22 cellular contexts compared by ENCODE assay signal in the genomic region with DNA sequence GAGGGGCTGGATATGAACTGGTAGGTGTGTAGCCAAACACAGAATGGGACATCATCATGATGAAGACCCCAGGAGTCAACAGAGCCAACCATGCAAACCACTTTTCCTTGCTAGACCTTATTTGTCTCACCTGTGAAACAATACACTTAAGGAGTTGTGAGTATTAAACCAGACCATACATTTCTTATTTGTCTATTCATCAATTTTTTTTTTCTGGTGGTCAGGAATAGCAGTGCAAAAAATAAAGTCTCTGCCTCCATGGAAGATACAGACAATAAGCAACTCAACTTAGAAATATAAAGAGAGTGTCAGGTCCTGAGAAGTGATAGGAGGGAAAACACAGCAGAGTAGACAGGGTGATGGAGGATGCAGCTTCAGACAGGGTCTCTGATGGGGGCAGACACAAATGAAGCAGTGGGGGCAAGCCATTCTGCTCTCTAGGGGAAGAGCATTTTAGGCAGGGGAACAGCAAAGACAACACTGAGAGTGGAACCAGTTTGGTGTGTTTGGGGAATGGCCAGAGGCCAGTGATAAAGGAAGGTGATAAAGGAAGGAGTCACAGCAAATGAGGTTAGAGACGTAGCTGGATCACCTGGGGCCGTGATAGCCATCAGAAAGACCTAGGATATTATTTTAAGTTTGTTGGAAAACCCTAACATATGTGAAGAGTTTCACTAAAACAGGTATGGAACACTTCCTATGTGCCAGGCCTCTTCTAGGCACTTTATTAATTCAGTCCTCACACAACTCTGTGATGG.
DNase-seq lines count a peak whose midpoint lies in the region; ATAC-seq, FAIRE-seq and TF ChIP-seq lines count a peak whose summit lies in the region.
"Had no signal": no experiment of that assay in that cellular context is flagged by ENCODE, and none has a peak within 500 bp of the region (broad histone marks: within the 10 kb centered on the region; RNA-seq: fewer than 3 reads in every experiment).

No MANE protein-coding gene starts in this region.

- H2AK5ac ChIP-seq in neuronal stem cell (ENCODE audit: low read depth, low read length), result peak overlapping the region; percentile 41

- TF ChIP-seq CTCF in KMS-11 (conservative IDR thresholded peaks at IDR 0.05; ENCODE audit: low read depth, low read length), result no peak
- no peak for TF ChIP-seq CTCF in activated CD8-positive, alpha-beta T cell treated with anti-CD3 and anti-CD28 coated beads for 36 hours (IDR thresholded peaks at IDR 0.05)

- peaks cover 2% of the 10 kb centered on the region for H3K27me3 Mint-ChIP-seq in activated CD4-positive, alpha-beta T cell treated with anti-CD3 and anti-CD28 coated beads for 36 hours
- H3K27me3 Mint-ChIP-seq in T-helper 17 cell, result peaks cover 28% of the 10 kb centered on the region
- H3K27me3 Mint-ChIP-seq in activated CD8-positive, alpha-beta T cell treated with anti-CD3 and anti-CD28 coated beads for 36 hours, result no peaks in the 10 kb centered on the region
- H3K27me3 Mint-ChIP-seq: CD4-positive, alpha-beta T cell had no signal

- H3K9me3 ChIP-seq in T-helper 17 cell (ENCODE audit: control insufficient read depth, low read length, poor library complexity, severe bottlenecking) (no peaks in the 10 kb centered on the region), neuronal stem cell (replicated peaks in 1 of 2; ENCODE audit: control insufficient read depth in 2 of 2, insufficient read depth in 1 of 2, low read depth in 1 of 2, low read length in 2 of 2) (no peaks in the 10 kb centered on the region)
- H3K9me3 ChIP-seq: Caco-2, SJCRH30 had no signal

- H2BK12ac ChIP-seq in neuronal stem cell (ENCODE audit: low read length), result no peak overlapping the region

- no peak overlapping the region for H3K14ac ChIP-seq in neuronal stem cell (ENCODE audit: low read length)

- FAIRE-seq in frontal cortex (lab: Jason Lieb, UNC), result no peak
- FAIRE-seq: GM12878, HTR-8/SVneo had no signal

- CTCF ChIA-PET in activated CD4-positive, alpha-beta T cell treated with anti-CD3 and anti-CD28 coated beads for 36 hours (lab: Charles Lee), result interaction anchor here (1.0 kb wide), 1 partner anchor 8 kb away, joined by 3 read pairs; no protein-coding TSS in a partner anchor
- CTCF ChIA-PET in activated CD8-positive, alpha-beta T cell treated with anti-CD3 and anti-CD28 coated beads for 36 hours (lab: Charles Lee), result no interaction called here

- H3K4me1 ChIP-seq in KMS-11 (ENCODE audit: low read depth, poor library complexity, severe bottlenecking) (peaks cover 95% of the 10 kb centered on the region), neuronal stem cell (ENCODE audit: control insufficient read depth in 2 of 2, insufficient read depth in 1 of 2, low read depth in 1 of 2, low read length in 2 of 2) (peaks cover 8 to 9% of the 10 kb centered on the region in 2 donors)
- H3K4me1 ChIP-seq: SJCRH30 had no signal

- no peak overlapping the region for H2BK120ac ChIP-seq in neuronal stem cell (ENCODE audit: low read depth, low read length)

- intact Hi-C loops in activated CD4-positive, alpha-beta T cell treated with anti-CD3 and anti-CD28 coated beads for 36 hours (cut with DNase I, micrococcal nuclease), result no loop called here
- intact Hi-C loops in activated CD8-positive, alpha-beta T cell treated with anti-CD3 and anti-CD28 coated beads for 36 hours (cut with micrococcal nuclease), result no loop called here

- no peak overlapping the region for H3K4ac ChIP-seq in neuronal stem cell (ENCODE audit: low read length)

- no peak overlapping the region for H3K23ac ChIP-seq in neuronal stem cell (ENCODE audit: low read depth, low read length, poor library complexity)

- no peak overlapping the region for H2BK5ac ChIP-seq in neuronal stem cell (ENCODE audit: low read length)

- no peak overlapping the region for H2AFZ ChIP-seq in KMS-11 (ENCODE audit: low read depth)
- peak overlapping the region; percentile 3 for H2AFZ ChIP-seq in neuronal stem cell (ENCODE audit: low read length)

- no CpG with 5 or more reads among the region's 2 CpGs for WGBS in neuronal stem cell (ENCODE audit: extremely low coverage in 2 of 2, insufficient read length in 2 of 2, insufficient replicate concordance in 1 of 2), 2 donors

- no peak overlapping the region for H3K4me3 ChIP-seq in KMS-11 (IDR thresholded peaks at IDR 0.05; ENCODE audit: insufficient read depth, low read depth, low read length)
- no peak overlapping the region for H3K4me3 ChIP-seq in neuronal stem cell (ENCODE audit: low read length in 2 of 2)
- H3K4me3 ChIP-seq: GM12878, GM23338, SJCRH30 had no signal

- H4K8ac ChIP-seq in neuronal stem cell (ENCODE audit: low read depth, low read length), result no peak overlapping the region

- no peak for DNase-seq in activated CD4-positive, alpha-beta T cell treated with anti-CD3 and anti-CD28 coated beads for 36 hours
- DNase-seq in activated CD4-positive, alpha-beta T cell treated with anti-CD3 and anti-CD28 coated beads, Interleukin-2, amount 50 U/mL, for 48 hours, result no peak
- no peak for DNase-seq in T-helper 17 cell
- no peak for DNase-seq in neuronal stem cell (ENCODE audit: low spot score)
- no peak for DNase-seq in frontal cortex (ENCODE audit: low spot score in 2 of 2)
- DNase-seq in activated CD8-positive, alpha-beta T cell treated with anti-CD3 and anti-CD28 coated beads for 36 hours, result no peak
- DNase-seq: 8988T, Caco-2, HCEC 1CT, NCI-H1417 treated with DMSO at 0.1 percent for 48 hours, NCI-H187 treated with DMSO at 0.1 percent for 48 hours, NCI-H226, NCI-H524 treated with DMSO at 0.1 percent for 48 hours had no signal

- H3K27ac ChIP-seq in KMS-11, result peak overlapping the region; percentile 13; the same call in 1 of the 2 replicates
- no peak overlapping the region for H3K27ac ChIP-seq in neuronal stem cell (replicated peaks; ENCODE audit: low read length)
- H3K27ac ChIP-seq: SJCRH30 had no signal

- no peak overlapping the region for H2BK15ac ChIP-seq in neuronal stem cell (ENCODE audit: low read length)

- H3K79me1 ChIP-seq in neuronal stem cell (ENCODE audit: low read depth, low read length), result no peaks in the 10 kb centered on the region

- no peaks in the 10 kb centered on the region for H3K27me3 ChIP-seq in KMS-11 (ENCODE audit: insufficient read depth, low read depth)
- H3K27me3 ChIP-seq in neuronal stem cell (ENCODE audit: control insufficient read depth in 3 of 3, insufficient read depth in 3 of 3, low read depth in 1 of 3, low read length in 3 of 3), result no peaks in the 10 kb centered on the region
- H3K27me3 ChIP-seq: SJCRH30 had no signal

- H4K91ac ChIP-seq in neuronal stem cell (ENCODE audit: low read depth, low read length, poor library complexity), result no peak overlapping the region

- no peak for ATAC-seq in activated CD4-positive, alpha-beta T cell treated with anti-CD3 and anti-CD28 coated beads for 36 hours
- no peak for ATAC-seq in T-helper 17 cell
- ATAC-seq in activated CD8-positive, alpha-beta T cell treated with anti-CD3 and anti-CD28 coated beads for 36 hours, result no peak
- no peak for ATAC-seq in GM18867 (IDR thresholded peaks at IDR 0.05; ENCODE audit: unreplicated experiment)
- ATAC-seq: GM12878, GM23338, Panc1 had no signal

- H3K4me3 Mint-ChIP-seq in activated CD4-positive, alpha-beta T cell treated with anti-CD3 and anti-CD28 coated beads for 36 hours, result no peak overlapping the region
- no peak overlapping the region for H3K4me3 Mint-ChIP-seq in T-helper 17 cell
- H3K4me3 Mint-ChIP-seq in activated CD8-positive, alpha-beta T cell treated with anti-CD3 and anti-CD28 coated beads for 36 hours, result no peak overlapping the region
- H3K4me3 Mint-ChIP-seq: B cell; CD4-positive, alpha-beta T cell; GM23338 had no signal

- peak overlapping the region; percentile 59 for H3K4me2 ChIP-seq in KMS-11
- no peak overlapping the region for H3K4me2 ChIP-seq in neuronal stem cell (ENCODE audit: insufficient read depth, low read length, poor library complexity, severe bottlenecking)
- H3K4me2 ChIP-seq: GM23338 had no signal

- H4K20me1 ChIP-seq in KMS-11 (ENCODE audit: insufficient read depth), result no peaks in the 10 kb centered on the region

- peaks cover 3% of the 10 kb centered on the region for H3K9me3 Mint-ChIP-seq in activated CD4-positive, alpha-beta T cell treated with anti-CD3 and anti-CD28 coated beads for 36 hours (ENCODE audit: low read depth)
- peaks cover 2% of the 10 kb centered on the region for H3K9me3 Mint-ChIP-seq in activated CD8-positive, alpha-beta T cell treated with anti-CD3 and anti-CD28 coated beads for 36 hours
- H3K9me3 Mint-ChIP-seq: CD4-positive, alpha-beta T cell; GM23338 had no signal

- peaks cover 2% of the 10 kb centered on the region for H3K36me3 Mint-ChIP-seq in activated CD4-positive, alpha-beta T cell treated with anti-CD3 and anti-CD28 coated beads for 36 hours (ENCODE audit: low read depth)
- peaks cover 2% of the 10 kb centered on the region for H3K36me3 Mint-ChIP-seq in T-helper 17 cell (ENCODE audit: low read depth)
- peaks cover 1% of the 10 kb centered on the region for H3K36me3 Mint-ChIP-seq in activated CD8-positive, alpha-beta T cell treated with anti-CD3 and anti-CD28 coated beads for 36 hours (ENCODE audit: low read depth)

- H3K79me2 ChIP-seq in KMS-11 (ENCODE audit: insufficient read depth, low read depth), result no peaks in the 10 kb centered on the region

- no peak overlapping the region for H3K9ac ChIP-seq in KMS-11
- H3K9ac ChIP-seq in neuronal stem cell (ENCODE audit: low read depth, low read length, poor library complexity), result peak overlapping the region; percentile 25

- H3K27ac Mint-ChIP-seq in activated CD4-positive, alpha-beta T cell treated with anti-CD3 and anti-CD28 coated beads for 36 hours, result peak overlapping the region; percentile 33
- peak overlapping the region; percentile 46 for H3K27ac Mint-ChIP-seq in T-helper 17 cell
- no peak overlapping the region for H3K27ac Mint-ChIP-seq in activated CD8-positive, alpha-beta T cell treated with anti-CD3 and anti-CD28 coated beads for 36 hours
- H3K27ac Mint-ChIP-seq: B cell; CD4-positive, alpha-beta T cell; GM23338 had no signal

- H3K4me1 Mint-ChIP-seq in activated CD4-positive, alpha-beta T cell treated with anti-CD3 and anti-CD28 coated beads for 36 hours, result peaks cover 17% of the 10 kb centered on the region
- H3K4me1 Mint-ChIP-seq in T-helper 17 cell, result peaks cover 7% of the 10 kb centered on the region
- H3K4me1 Mint-ChIP-seq in activated CD8-positive, alpha-beta T cell treated with anti-CD3 and anti-CD28 coated beads for 36 hours (ENCODE audit: low read depth), result peaks cover 16% of the 10 kb centered on the region
- H3K4me1 Mint-ChIP-seq: B cell had no signal

- H3K18ac ChIP-seq in neuronal stem cell (ENCODE audit: low read length), result no peak overlapping the region

- H3K36me3 ChIP-seq in KMS-11 (ENCODE audit: insufficient read depth), result no peaks in the 10 kb centered on the region
- no peaks in the 10 kb centered on the region for H3K36me3 ChIP-seq in neuronal stem cell (replicated peaks in 1 of 2; ENCODE audit: control insufficient read depth in 2 of 2, insufficient read depth in 2 of 2, low read length in 2 of 2)
- H3K36me3 ChIP-seq: SJCRH30 had no signal

- POLR2A ChIA-PET in activated CD4-positive, alpha-beta T cell treated with anti-CD3 and anti-CD28 coated beads for 36 hours (lab: Charles Lee), result interaction anchor here (0.6 kb wide), 1 partner anchor 10 kb away, joined by 3 read pairs; no protein-coding TSS in a partner anchor
- POLR2A ChIA-PET in activated CD8-positive, alpha-beta T cell treated with anti-CD3 and anti-CD28 coated beads for 36 hours (lab: Charles Lee), result no interaction called here
